In the genomic region with DNA sequence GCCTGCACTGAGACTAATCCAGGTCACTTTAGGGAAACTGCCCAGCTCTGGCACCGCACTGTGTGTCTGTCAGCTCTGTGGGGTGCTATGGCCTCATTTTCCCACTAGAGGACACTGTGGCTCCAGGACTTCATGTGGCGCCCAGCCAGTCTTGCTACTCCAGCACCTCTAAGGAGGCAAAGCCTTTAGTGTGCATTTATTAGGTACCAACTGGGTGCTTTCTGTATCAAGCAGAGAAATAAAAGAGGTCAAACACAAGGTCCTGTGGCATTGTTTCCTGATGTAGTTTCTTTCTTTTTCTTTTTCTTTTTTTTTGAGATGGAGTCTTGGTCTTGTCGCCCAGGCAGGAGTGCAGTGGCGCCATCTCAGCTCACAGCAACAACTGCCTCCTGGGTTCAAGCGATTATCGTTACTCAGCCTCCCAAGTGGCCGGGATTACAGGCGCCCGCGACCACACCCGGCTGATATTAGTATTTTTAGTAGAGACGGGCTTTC, we compare ENCODE assay signal across 8 cellular contexts. TPM values are rescaled to one million over a fixed set of nuclear protein-coding genes. Genes with fewer than 3 reads are reported as not detected.
DNase-seq lines count a peak whose midpoint lies in the region; ATAC-seq and TF ChIP-seq lines count a peak whose summit lies in the region.

No MANE protein-coding gene starts in this region.

- no peak overlapping the region for H3K4me2 ChIP-seq in Loucy (ENCODE audit: low read depth, low read length, poor library complexity, severe bottlenecking)
- no peak overlapping the region for H3K4me2 ChIP-seq in parathyroid adenoma (ENCODE audit: low read length)

- CTCF ChIA-PET in activated naive CD4-positive, alpha-beta T cell treated with anti-CD3 and anti-CD28 coated beads, Interleukin-2, amount 10 ng/mL, durations not matched to agents 7 days and 5 days (lab: Charles Lee), result interaction anchor here (0.6 to 4.2 kb wide), 17 partner anchors 8 to 210 kb away, joined by 3 to 26 read pairs (median 5); partner anchors contain the start of gene PSMD11

- H3K4me1 ChIP-seq in Loucy (ENCODE audit: insufficient read depth, low read length, poor library complexity, severe bottlenecking), result no peaks in the 10 kb centered on the region
- no peaks in the 10 kb centered on the region for H3K4me1 ChIP-seq in parathyroid adenoma
- no peaks in the 10 kb centered on the region for H3K4me1 ChIP-seq in upper lobe of right lung

- peak; percentile 99 for ATAC-seq in upper lobe of right lung
- no peak for ATAC-seq in GM21723 (IDR thresholded peaks at IDR 0.05; ENCODE audit: unreplicated experiment)

- no peak overlapping the region for H3K9ac ChIP-seq in Loucy (ENCODE audit: low read depth, low read length, poor library complexity, severe bottlenecking)
- H3K9ac ChIP-seq in SK-N-MC (ENCODE audit: insufficient read length), result no peak overlapping the region
- no peak overlapping the region for H3K9ac ChIP-seq in parathyroid adenoma

- H3F3A ChIP-seq in Loucy (ENCODE audit: low read depth), result no peaks in the 10 kb centered on the region

- H3K27ac ChIP-seq in SK-N-MC, result no peak overlapping the region
- no peak overlapping the region for H3K27ac ChIP-seq in parathyroid adenoma
- H3K27ac ChIP-seq in upper lobe of right lung, result no peak overlapping the region

- no peaks in the 10 kb centered on the region for H4K20me1 ChIP-seq in Loucy (ENCODE audit: insufficient read depth, low read length, poor library complexity, severe bottlenecking)

- DNase-seq in GM03348 (ENCODE audit: low spot score), result peak; percentile 86
- DNase-seq in SK-N-MC (ENCODE audit: low read depth, low spot score), result peak; percentile 34
- peak; percentile 88 for DNase-seq in activated naive CD4-positive, alpha-beta T cell treated with anti-CD3 and anti-CD28 coated beads, Interleukin-2, amount 10 ng/mL, durations not matched to agents 7 days and 5 days
- DNase-seq in glomerular visceral epithelial cell (ENCODE audit: extremely low spot score), result peak; percentile 78
- DNase-seq in upper lobe of right lung, result peak; percentile 83

- no peaks in the 10 kb centered on the region for H3K9me3 Mint-ChIP-seq in activated naive CD4-positive, alpha-beta T cell treated with anti-CD3 and anti-CD28 coated beads, Interleukin-2, amount 10 ng/mL, durations not matched to agents 7 days and 5 days

- H3K27me3 ChIP-seq in Loucy (ENCODE audit: insufficient read depth, low read length, poor library complexity, severe bottlenecking), result no peaks in the 10 kb centered on the region
- H3K27me3 ChIP-seq in parathyroid adenoma (ENCODE audit: control insufficient read depth, insufficient read depth, low read length), result no peaks in the 10 kb centered on the region
- H3K27me3 ChIP-seq in upper lobe of right lung, result no peaks in the 10 kb centered on the region

- TF ChIP-seq CTCF in Loucy (conservative IDR thresholded peaks at IDR 0.05; ENCODE audit: low read length) (peak; percentile 98), parathyroid adenoma (IDR thresholded peaks at IDR 0.05) (peak; percentile 97), upper lobe of right lung (IDR thresholded peaks at IDR 0.05) (peak; percentile 97)

- H3K36me3 Mint-ChIP-seq in activated naive CD4-positive, alpha-beta T cell treated with anti-CD3 and anti-CD28 coated beads, Interleukin-2, amount 10 ng/mL, durations not matched to agents 7 days and 5 days, result no peaks in the 10 kb centered on the region

- no peak overlapping the region for H3K27ac Mint-ChIP-seq in activated naive CD4-positive, alpha-beta T cell treated with anti-CD3 and anti-CD28 coated beads, Interleukin-2, amount 10 ng/mL, durations not matched to agents 7 days and 5 days

- H2AFZ ChIP-seq in Loucy (ENCODE audit: low read length) (no peak overlapping the region), parathyroid adenoma (no peak overlapping the region)

- H3K36me3 ChIP-seq in Loucy (ENCODE audit: insufficient read depth, low read length), result no peaks in the 10 kb centered on the region
- H3K36me3 ChIP-seq in SK-N-MC (ENCODE audit: insufficient read depth, low read length), result no peaks in the 10 kb centered on the region
- H3K36me3 ChIP-seq in parathyroid adenoma (ENCODE audit: control insufficient read depth, insufficient read depth, low read length), result no peaks in the 10 kb centered on the region
- no peaks in the 10 kb centered on the region for H3K36me3 ChIP-seq in upper lobe of right lung

- H3K4me3 ChIP-seq in Loucy (ENCODE audit: low read length, poor library complexity, severe bottlenecking) (no peak overlapping the region), SK-N-MC (no peak overlapping the region), parathyroid adenoma (ENCODE audit: low read depth, low read length) (no peak overlapping the region), upper lobe of right lung (no peak overlapping the region)

- H3K9me3 ChIP-seq in Loucy (ENCODE audit: insufficient read depth, low read depth, low read length), result no peaks in the 10 kb centered on the region
- no peaks in the 10 kb centered on the region for H3K9me3 ChIP-seq in SK-N-MC (ENCODE audit: low read depth, low read length)
- no peaks in the 10 kb centered on the region for H3K9me3 ChIP-seq in parathyroid adenoma (ENCODE audit: control insufficient read depth, low read length)
- H3K9me3 ChIP-seq in upper lobe of right lung, result no peaks in the 10 kb centered on the region

- H3K27me3 Mint-ChIP-seq in activated naive CD4-positive, alpha-beta T cell treated with anti-CD3 and anti-CD28 coated beads, Interleukin-2, amount 10 ng/mL, durations not matched to agents 7 days and 5 days, result peaks cover 48% of the 10 kb centered on the region

- H3K4me1 Mint-ChIP-seq in activated naive CD4-positive, alpha-beta T cell treated with anti-CD3 and anti-CD28 coated beads, Interleukin-2, amount 10 ng/mL, durations not matched to agents 7 days and 5 days, result no peaks in the 10 kb centered on the region

- intact Hi-C loops in upper lobe of right lung (cut with DNase I), result no loop called here

- H3K4me3 Mint-ChIP-seq in activated naive CD4-positive, alpha-beta T cell treated with anti-CD3 and anti-CD28 coated beads, Interleukin-2, amount 10 ng/mL, durations not matched to agents 7 days and 5 days, result no peak overlapping the region

- H3K9me2 ChIP-seq in Loucy (replicated peaks; ENCODE audit: low read depth, low read length), result no peaks in the 10 kb centered on the region

- H3K79me2 ChIP-seq in Loucy (ENCODE audit: insufficient read depth, low read length), result no peaks in the 10 kb centered on the region
- H3K79me2 ChIP-seq in parathyroid adenoma, result no peaks in the 10 kb centered on the region

RNA-seq across cellular contexts. Expression of gene RHBDL3, which starts 12.5 kb away (rescaled TPM):
- 0.41 TPM for total RNA-seq in upper lobe of right lung

Comparison
In these comparisons a context has a peak if more than half of its experiments do, and no peak if none do; other contexts are left out.
1. DNase-seq: peak in every context shown above with its lines; median percentile 88 in activated naive CD4-positive, alpha-beta T cell treated with anti-CD3 and anti-CD28 coated beads, Interleukin-2, amount 10 ng/mL, durations not matched to agents 7 days and 5 days; 86 in GM03348; 83 in upper lobe of right lung; 78 in glomerular visceral epithelial cell; 34 in SK-N-MC.